8 cellular contexts compared by ENCODE assay signal in the genomic region with DNA sequence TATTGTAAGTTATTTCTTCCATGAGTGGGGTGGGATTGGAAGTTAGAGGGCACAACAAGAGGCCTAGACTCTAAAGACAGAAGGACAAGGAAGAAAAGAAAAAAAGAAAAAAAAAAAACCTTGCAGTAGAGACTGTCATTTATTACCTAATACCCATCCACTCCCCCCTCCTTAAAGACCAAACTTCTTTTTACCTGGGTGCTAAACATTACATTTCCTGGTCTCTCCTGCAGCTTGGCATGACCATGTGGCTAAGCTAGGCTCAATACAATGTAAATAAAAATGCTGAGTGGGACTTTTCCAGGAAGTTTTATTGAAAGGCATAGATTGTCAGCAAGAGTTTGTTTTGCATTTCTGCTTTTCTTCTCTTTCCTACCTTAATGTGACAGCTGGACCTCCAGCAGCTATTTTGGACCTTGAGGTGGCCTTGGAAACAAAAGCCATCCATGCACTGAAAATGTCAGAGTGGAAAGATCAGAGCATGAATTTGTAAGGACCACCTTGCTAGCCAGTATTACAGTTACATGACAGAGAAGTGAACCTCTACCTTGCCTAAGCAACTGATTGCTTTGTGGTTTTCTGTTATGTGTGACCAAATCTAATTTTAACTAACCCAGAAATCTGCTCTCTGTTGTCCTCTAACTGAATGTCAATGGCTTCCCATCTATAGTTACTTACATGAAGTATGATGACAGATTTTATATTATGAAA.
A peak's percentile ranks its signal among the peaks of the same experiment; 100 is the strongest.
DNase-seq lines count a peak whose midpoint lies in the region; ATAC-seq and TF ChIP-seq lines count a peak whose summit lies in the region.

No MANE protein-coding gene starts in this region.

- no peaks in the 10 kb centered on the region for H3K9me3 Mint-ChIP-seq in activated T-cell treated with anti-CD3 and anti-CD28 coated beads, Interleukin-2, amount 50 U/mL, for 72 hours
- H3K9me3 Mint-ChIP-seq in activated T-cell treated with anti-CD3 and anti-CD28 coated beads, Interleukin-2, amount 50 U/mL, for 4 hours = peaks cover 5% of the 10 kb centered on the region
- H3K9me3 Mint-ChIP-seq in stimulated activated memory B cell treated with anti-CD40 and anti-IgM and Interleukin-4, amounts not matched to agents 10 μg/mL and 1 μg/mL and 100 μg/mL, for 72 hours = peaks cover 10% of the 10 kb centered on the region

- no peaks in the 10 kb centered on the region for H4K20me1 ChIP-seq in hepatocyte (ENCODE audit: insufficient read depth, poor library complexity, severe bottlenecking)

- H3K4me3 Mint-ChIP-seq in activated T-cell treated with anti-CD3 and anti-CD28 coated beads, Interleukin-2, amount 50 U/mL, for 72 hours = peak overlapping the region in 1 of 2 donors; percentile 31
- no peak overlapping the region for H3K4me3 Mint-ChIP-seq in activated T-cell treated with anti-CD3 and anti-CD28 coated beads, Interleukin-2, amount 50 U/mL, for 4 hours
- H3K4me3 Mint-ChIP-seq in stimulated activated memory B cell treated with anti-CD40 and anti-IgM and Interleukin-4, amounts not matched to agents 10 μg/mL and 1 μg/mL and 100 μg/mL, for 72 hours = no peak overlapping the region

- H3K4me3 ChIP-seq in heart left ventricle (no peak overlapping the region), hepatocyte (no peak overlapping the region)

- intact Hi-C loops in heart left ventricle (cut with DNase I) = no loop called here

- ATAC-seq in activated T-cell treated with anti-CD3 and anti-CD28 coated beads, Interleukin-2, amount 50 U/mL, for 72 hours (replicated peaks in 1 of 2) = peak in 1 of 2 donors; percentile 30
- no peak for ATAC-seq in activated T-cell treated with anti-CD3 and anti-CD28 coated beads, Interleukin-2, amount 50 U/mL, for 4 hours
- ATAC-seq in HG02678 (IDR thresholded peaks at IDR 0.05; ENCODE audit: unreplicated experiment) (peak; percentile 89), heart left ventricle (no peak)
- peak; percentile 77 for ATAC-seq in stimulated activated memory B cell treated with anti-CD40 and anti-IgM and Interleukin-4, amounts not matched to agents 10 μg/mL and 1 μg/mL and 100 μg/mL, for 72 hours

- DNase-seq in activated T-cell treated with anti-CD3 and anti-CD28 coated beads, Interleukin-2, amount 50 U/mL, for 72 hours = no peak
- DNase-seq in activated T-cell treated with anti-CD3 and anti-CD28 coated beads, Interleukin-2, amount 50 U/mL, for 4 hours = no peak
- DNase-seq in heart left ventricle (no peak), NCI-H510A (lab: John Stamatoyannopoulos, UW) (no peak), hepatocyte (ENCODE audit: low spot score) (no peak)

- H3K27ac ChIP-seq in KOPT-K1 (ENCODE audit: low read depth, low read length, poor library complexity, severe bottlenecking) (peak overlapping the region; percentile 10), heart left ventricle (peak overlapping the region in 1 of 12 donors; percentile 18), hepatocyte (no peak overlapping the region)

- no peak overlapping the region for H2AFZ ChIP-seq in hepatocyte

- no peaks in the 10 kb centered on the region for H3K79me2 ChIP-seq in hepatocyte

- no peaks in the 10 kb centered on the region for H3K27me3 Mint-ChIP-seq in activated T-cell treated with anti-CD3 and anti-CD28 coated beads, Interleukin-2, amount 50 U/mL, for 72 hours (ENCODE audit: low read depth)
- no peaks in the 10 kb centered on the region for H3K27me3 Mint-ChIP-seq in activated T-cell treated with anti-CD3 and anti-CD28 coated beads, Interleukin-2, amount 50 U/mL, for 4 hours (ENCODE audit: low read depth)
- no peaks in the 10 kb centered on the region for H3K27me3 Mint-ChIP-seq in stimulated activated memory B cell treated with anti-CD40 and anti-IgM and Interleukin-4, amounts not matched to agents 10 μg/mL and 1 μg/mL and 100 μg/mL, for 72 hours

- H3K4me2 ChIP-seq in hepatocyte = no peak overlapping the region

- H3K9me3 ChIP-seq in KOPT-K1 (ENCODE audit: insufficient read depth, low read length, poor library complexity, severe bottlenecking) (peaks cover 7% of the 10 kb centered on the region), heart left ventricle (peaks cover 0 to 3% (median 0%) of the 10 kb centered on the region in 12 donors), hepatocyte (ENCODE audit: low read depth) (no peaks in the 10 kb centered on the region)

- no peak for TF ChIP-seq POLR2A in heart left ventricle (IDR thresholded peaks at IDR 0.05)

- no peak for TF ChIP-seq CTCF in heart left ventricle (IDR thresholded peaks at IDR 0.05)
- TF ChIP-seq CTCF in hepatocyte (IDR thresholded peaks at IDR 0.05; ENCODE audit: poor library complexity) = no peak

- H3K36me3 Mint-ChIP-seq in activated T-cell treated with anti-CD3 and anti-CD28 coated beads, Interleukin-2, amount 50 U/mL, for 72 hours (ENCODE audit: insufficient read depth in 2 of 2) = no peaks in the 10 kb centered on the region
- no peaks in the 10 kb centered on the region for H3K36me3 Mint-ChIP-seq in activated T-cell treated with anti-CD3 and anti-CD28 coated beads, Interleukin-2, amount 50 U/mL, for 4 hours (ENCODE audit: insufficient read depth)
- H3K36me3 Mint-ChIP-seq in stimulated activated memory B cell treated with anti-CD40 and anti-IgM and Interleukin-4, amounts not matched to agents 10 μg/mL and 1 μg/mL and 100 μg/mL, for 72 hours = no peaks in the 10 kb centered on the region

- H3K4me1 Mint-ChIP-seq in activated T-cell treated with anti-CD3 and anti-CD28 coated beads, Interleukin-2, amount 50 U/mL, for 72 hours (ENCODE audit: low read depth) = peaks cover 31% of the 10 kb centered on the region
- H3K4me1 Mint-ChIP-seq in activated T-cell treated with anti-CD3 and anti-CD28 coated beads, Interleukin-2, amount 50 U/mL, for 4 hours (ENCODE audit: low read depth) = peaks cover 27% of the 10 kb centered on the region
- H3K4me1 Mint-ChIP-seq in stimulated activated memory B cell treated with anti-CD40 and anti-IgM and Interleukin-4, amounts not matched to agents 10 μg/mL and 1 μg/mL and 100 μg/mL, for 72 hours = peaks cover 59% of the 10 kb centered on the region

- H3K27me3 ChIP-seq in heart left ventricle (peaks cover 0 to 11% (median 0%) of the 10 kb centered on the region in 9 donors), hepatocyte (no peaks in the 10 kb centered on the region)

- H3K4me1 ChIP-seq in heart left ventricle (peaks cover 0 to 35% (median 10%) of the 10 kb centered on the region in 12 donors), hepatocyte (ENCODE audit: insufficient read depth) (peaks cover 9% of the 10 kb centered on the region)

- peak overlapping the region; percentile 54 for H3K27ac Mint-ChIP-seq in activated T-cell treated with anti-CD3 and anti-CD28 coated beads, Interleukin-2, amount 50 U/mL, for 72 hours
- peak overlapping the region; percentile 63 for H3K27ac Mint-ChIP-seq in stimulated activated memory B cell treated with anti-CD40 and anti-IgM and Interleukin-4, amounts not matched to agents 10 μg/mL and 1 μg/mL and 100 μg/mL, for 72 hours

- no peaks in the 10 kb centered on the region for H3K9me2 ChIP-seq in hepatocyte (replicated peaks; ENCODE audit: insufficient read depth)

- H3K36me3 ChIP-seq in KOPT-K1 (ENCODE audit: insufficient read depth, low read length) = no peaks in the 10 kb centered on the region
- no peaks in the 10 kb centered on the region for H3K36me3 ChIP-seq in heart left ventricle
- H3K36me3 ChIP-seq in hepatocyte (replicated peaks; ENCODE audit: insufficient read depth, low read depth) = no peaks in the 10 kb centered on the region

Comparison
In these comparisons a context has a peak if more than half of its experiments do, and no peak if none do; other contexts are left out.
1. ATAC-seq: peak in HG02678 (single experiment) and stimulated activated memory B cell treated with anti-CD40 and anti-IgM and Interleukin-4, amounts not matched to agents 10 μg/mL and 1 μg/mL and 100 μg/mL, for 72 hours (single experiment); none in activated T-cell treated with anti-CD3 and anti-CD28 coated beads, Interleukin-2, amount 50 U/mL, for 4 hours (0 of 2) and heart left ventricle (0 of 4).